Comparison of ENCODE assay signal across 1 cellular context in genomic region chr13:108923386-108924061, GRCh38.
TF ChIP-seq lines count a peak whose summit lies in the region.

No MANE protein-coding gene starts in this region.

TF ChIP-seq in SK-N-SH treated with all-trans-retinoic acid at 6 μM for 48 hours, 23 proteins besides CTCF, POLR2A, EP300 and RAD21 (continued from another document):
- TF ChIP-seq, protein P1, sequence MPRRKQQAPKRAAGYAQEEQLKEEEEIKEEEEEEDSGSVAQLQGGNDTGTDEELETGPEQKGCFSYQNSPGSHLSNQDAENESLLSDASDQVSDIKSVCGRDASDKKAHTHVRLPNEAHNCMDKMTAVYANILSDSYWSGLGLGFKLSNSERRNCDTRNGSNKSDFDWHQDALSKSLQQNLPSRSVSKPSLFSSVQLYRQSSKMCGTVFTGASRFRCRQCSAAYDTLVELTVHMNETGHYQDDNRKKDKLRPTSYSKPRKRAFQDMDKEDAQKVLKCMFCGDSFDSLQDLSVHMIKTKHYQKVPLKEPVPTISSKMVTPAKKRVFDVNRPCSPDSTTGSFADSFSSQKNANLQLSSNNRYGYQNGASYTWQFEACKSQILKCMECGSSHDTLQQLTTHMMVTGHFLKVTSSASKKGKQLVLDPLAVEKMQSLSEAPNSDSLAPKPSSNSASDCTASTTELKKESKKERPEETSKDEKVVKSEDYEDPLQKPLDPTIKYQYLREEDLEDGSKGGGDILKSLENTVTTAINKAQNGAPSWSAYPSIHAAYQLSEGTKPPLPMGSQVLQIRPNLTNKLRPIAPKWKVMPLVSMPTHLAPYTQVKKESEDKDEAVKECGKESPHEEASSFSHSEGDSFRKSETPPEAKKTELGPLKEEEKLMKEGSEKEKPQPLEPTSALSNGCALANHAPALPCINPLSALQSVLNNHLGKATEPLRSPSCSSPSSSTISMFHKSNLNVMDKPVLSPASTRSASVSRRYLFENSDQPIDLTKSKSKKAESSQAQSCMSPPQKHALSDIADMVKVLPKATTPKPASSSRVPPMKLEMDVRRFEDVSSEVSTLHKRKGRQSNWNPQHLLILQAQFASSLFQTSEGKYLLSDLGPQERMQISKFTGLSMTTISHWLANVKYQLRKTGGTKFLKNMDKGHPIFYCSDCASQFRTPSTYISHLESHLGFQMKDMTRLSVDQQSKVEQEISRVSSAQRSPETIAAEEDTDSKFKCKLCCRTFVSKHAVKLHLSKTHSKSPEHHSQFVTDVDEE (CRISPR knock-in tag; IDR thresholded peaks at IDR 0.05): no peak
